In genomic region chr6:30914854-30915590, GRCh38 we compare ENCODE assay signal across 6 cellular contexts. TPM values are rescaled to one million over a fixed set of nuclear protein-coding genes. Genes with fewer than 3 reads are reported as not detected.
DNase-seq lines count a peak whose midpoint lies in the region; ATAC-seq and TF ChIP-seq lines count a peak whose summit lies in the region.

No MANE protein-coding gene starts in this region.

- DNase-seq in astrocyte of the spinal cord (ENCODE audit: low read depth, low spot score) (no peak), natural killer cell (no peak)
- no peak for DNase-seq in stimulated activated CD4-positive, alpha-beta T cell treated with anti-CD3 and anti-CD28 coated beads, Interleukin-4, amount 100 ng/mL, for 1 hour
- no peak for DNase-seq in activated CD4-positive, CD25-positive, alpha-beta regulatory T cell (lab: John Stamatoyannopoulos, UW)

- H3K9me3 Mint-ChIP-seq in natural killer cell: no peaks in the 10 kb centered on the region

- TF ChIP-seq CTCF in astrocyte of the spinal cord (IDR thresholded peaks at IDR 0.05; ENCODE audit: low read depth, low read length) (no peak), natural killer cell (IDR thresholded peaks at IDR 0.05) (no peak)

- H3K27ac Mint-ChIP-seq in natural killer cell: peak overlapping the region; percentile 73 to 85

- in situ Hi-C loops in astrocyte of the spinal cord (cut with HindIII; ENCODE audit: low sequenced_read_pairs): no loop called here

- ATAC-seq in natural killer cell (no peak), GM21360 (IDR thresholded peaks at IDR 0.05; ENCODE audit: unreplicated experiment) (no peak)

- H3K36me3 ChIP-seq in HUES48 (ENCODE audit: control insufficient read depth, insufficient read depth, low read length): peaks cover 68% of the 10 kb centered on the region

- intact Hi-C loops in natural killer cell (cut with micrococcal nuclease): loop anchor here (10.0 kb wide), 1 partner anchor 170 kb away; no protein-coding TSS in a partner anchor

- peak overlapping the region; percentile 67; the same call in 1 of the 2 replicates for H3K9ac ChIP-seq in HUES48 (ENCODE audit: low read depth, low read length)

- peaks cover 18% of the 10 kb centered on the region for H3K4me1 ChIP-seq in HUES48 (ENCODE audit: control insufficient read depth, insufficient read depth, low read length)

- no peaks in the 10 kb centered on the region for H3K9me3 ChIP-seq in HUES48 (ENCODE audit: control insufficient read depth, insufficient read depth, low read length)

- no peaks in the 10 kb centered on the region for H3K27me3 ChIP-seq in HUES48 (ENCODE audit: control insufficient read depth, insufficient read depth, low read length)

- H3K4me1 Mint-ChIP-seq in natural killer cell: peaks cover 16 to 33% of the 10 kb centered on the region in 2 donors

- H3K4me3 ChIP-seq in HUES48 (ENCODE audit: low read depth, low read length): peak overlapping the region; percentile 83
- peak overlapping the region; percentile 47 for H3K4me3 ChIP-seq in astrocyte of the spinal cord (ENCODE audit: low read depth, low read length)

- H3K27me3 Mint-ChIP-seq in natural killer cell (ENCODE audit: low read depth in 2 of 2): no peaks in the 10 kb centered on the region

- peaks cover 6% of the 10 kb centered on the region for H3K36me3 Mint-ChIP-seq in natural killer cell

- H3K27ac ChIP-seq in HUES48 (ENCODE audit: low read depth, low read length): no peak overlapping the region

- peak overlapping the region; percentile 93 for H3K4me3 Mint-ChIP-seq in natural killer cell

RNA-seq across cellular contexts. Expression of gene VARS2, which starts 1.0 kb away (rescaled TPM):
- total RNA-seq in natural killer cell: 10 to 100 TPM; 16.9 to 36.7 (median 24.5) TPM

RNA-seq across cellular contexts. Expression of gene GTF2H4, which starts 7.0 kb away (rescaled TPM):
- total RNA-seq in natural killer cell: 10 to 100 TPM; 13.5 to 17.9 (median 15.7) TPM

RNA-seq across cellular contexts. Expression of gene SFTA2, which starts 16.9 kb away (rescaled TPM):
- total RNA-seq in natural killer cell: not detected

RNA-seq across cellular contexts. Expression of gene MUCL3, which starts 25.8 kb away (rescaled TPM):
- total RNA-seq in natural killer cell: not detected

RNA-seq across cellular contexts. Expression of gene DDR1, which starts 30.7 kb away (rescaled TPM):
- 1 to 10 TPM; 2.6 to 7.4 (median 5.2) TPM for total RNA-seq in natural killer cell
